1 cellular context compared by ENCODE assay signal in genomic region chr9:81519816-81520215, GRCh38.
TF ChIP-seq lines count a peak whose summit lies in the region.

No MANE protein-coding gene starts in this region.

TF ChIP-seq in HEK293, 187 proteins besides CTCF, POLR2A, EP300 and RAD21 (continued from another document):
- TF ChIP-seq, protein P1, sequence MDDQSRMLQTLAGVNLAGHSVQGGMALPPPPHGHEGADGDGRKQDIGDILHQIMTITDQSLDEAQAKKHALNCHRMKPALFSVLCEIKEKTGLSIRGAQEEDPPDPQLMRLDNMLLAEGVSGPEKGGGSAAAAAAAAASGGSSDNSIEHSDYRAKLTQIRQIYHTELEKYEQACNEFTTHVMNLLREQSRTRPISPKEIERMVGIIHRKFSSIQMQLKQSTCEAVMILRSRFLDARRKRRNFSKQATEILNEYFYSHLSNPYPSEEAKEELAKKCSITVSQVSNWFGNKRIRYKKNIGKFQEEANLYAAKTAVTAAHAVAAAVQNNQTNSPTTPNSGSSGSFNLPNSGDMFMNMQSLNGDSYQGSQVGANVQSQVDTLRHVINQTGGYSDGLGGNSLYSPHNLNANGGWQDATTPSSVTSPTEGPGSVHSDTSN (CRISPR knock-in tag; IDR thresholded peaks at IDR 0.05): no peak
- TF ChIP-seq PRDM1 (tag by site-specific recombination; IDR thresholded peaks at IDR 0.05): no peak
- no peak for TF ChIP-seq ZNF114 (tag by site-specific recombination; IDR thresholded peaks at IDR 0.05)
- no peak for TF ChIP-seq ZNF514 (tag by site-specific recombination; IDR thresholded peaks at IDR 0.05)
